In genomic region chr14:81169711-81170103, GRCh38 we compare ENCODE assay signal across 8 cellular contexts. TPM values are rescaled to one million over a fixed set of nuclear protein-coding genes. Genes with fewer than 3 reads are reported as not detected.
DNase-seq lines count a peak whose midpoint lies in the region; ATAC-seq lines count a peak whose summit lies in the region.

No MANE protein-coding gene starts in this region.

- DNase-seq in EL: peak; percentile 31
- DNase-seq in activated naive CD4-positive, alpha-beta T cell treated with anti-CD3 and anti-CD28 coated beads, Interleukin-2, amount 50 U/mL, for 16 hours: peak; percentile 11
- DNase-seq in Right ventricle myocardium inferior (ENCODE audit: missing footprints): peak; percentile 86
- DNase-seq in nucleus accumbens (lab: John Stamatoyannopoulos, UW): peak in 49 of 56 donors; percentile 19 to 76 (median 58)
- no peak for DNase-seq in SW 1271 (lab: John Stamatoyannopoulos, UW)
- DNase-seq in DMS79 (lab: John Stamatoyannopoulos, UW): no peak

- ATAC-seq in GM21381 (IDR thresholded peaks at IDR 0.05; ENCODE audit: unreplicated experiment) (peak; percentile 19), Right ventricle myocardium inferior (peak; percentile 72)

- H3K4me1 ChIP-seq in HUES6 (ENCODE audit: control insufficient read depth, insufficient read depth, low read length): no peaks in the 10 kb centered on the region

- no peaks in the 10 kb centered on the region for H3K36me3 ChIP-seq in HUES6 (ENCODE audit: control insufficient read depth, insufficient read depth, low read length)

- H3K9ac ChIP-seq in HUES6 (ENCODE audit: low read length): peak overlapping the region; percentile 89

- H3K9me3 ChIP-seq in HUES6 (ENCODE audit: control insufficient read depth, insufficient read depth, low read depth, low read length): no peaks in the 10 kb centered on the region

- peak overlapping the region; percentile 75; the same call in 1 of the 2 replicates for H3K27ac ChIP-seq in HUES6 (ENCODE audit: low read depth, low read length)

- intact Hi-C loops in Right ventricle myocardium inferior (cut with DNase I): loop anchor here (1.0 to 5.0 kb wide), 2 partner anchors 48 to 173 kb away; no protein-coding TSS in a partner anchor

- H3K27me3 ChIP-seq in HUES6 (ENCODE audit: control insufficient read depth, insufficient read depth, low read length): no peaks in the 10 kb centered on the region

- peak overlapping the region; percentile 71 for H3K4me3 ChIP-seq in HUES6 (ENCODE audit: low read depth, low read length)

RNA-seq across cellular contexts. Expression of gene GTF2A1, which starts 51.1 kb away (rescaled TPM):
- 17.3 TPM for total RNA-seq in Right ventricle myocardium inferior

Comparison
In these comparisons a context has a peak if more than half of its experiments do, and no peak if none do; other contexts are left out.
1. DNase-seq: peak in EL (single experiment), activated naive CD4-positive, alpha-beta T cell treated with anti-CD3 and anti-CD28 coated beads, Interleukin-2, amount 50 U/mL, for 16 hours (single experiment), Right ventricle myocardium inferior (single experiment) and nucleus accumbens (49 of 56); none in SW 1271 (0 of 2) and DMS79 (single experiment).